Comparison of ENCODE assay signal across 11 cellular contexts in the genomic region with DNA sequence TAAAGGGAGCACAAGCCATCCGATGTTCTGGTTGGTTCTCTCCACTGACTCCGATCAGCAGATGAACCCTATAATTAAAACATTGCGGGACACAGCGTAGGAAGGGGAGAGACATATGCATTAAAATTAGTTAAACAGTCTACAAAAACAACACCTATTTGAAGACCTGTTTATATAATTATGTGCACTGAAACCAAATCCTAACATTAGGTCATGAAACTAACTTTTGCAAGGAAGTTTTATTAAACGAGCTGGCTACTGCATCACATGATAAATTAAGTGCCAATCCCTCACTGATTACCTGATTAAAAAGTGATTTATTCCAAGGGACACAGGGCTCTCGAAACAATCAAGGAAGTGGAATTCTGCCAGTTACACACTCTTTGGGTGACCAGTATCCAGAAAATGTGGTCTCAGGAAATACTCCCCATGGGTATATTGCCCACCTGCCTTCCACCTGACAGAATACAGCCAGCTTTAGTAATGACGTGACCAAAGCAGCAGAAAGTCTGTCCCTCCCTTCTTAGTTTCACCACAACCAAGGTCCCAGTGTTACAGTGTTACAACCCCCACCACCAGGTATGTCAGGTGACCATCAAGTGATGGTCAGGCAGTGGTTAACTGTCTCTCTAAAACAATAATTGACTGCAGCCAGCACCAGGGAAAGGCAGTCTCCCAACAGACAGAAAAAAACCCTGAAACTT.
DNase-seq lines count a peak whose midpoint lies in the region; ATAC-seq and TF ChIP-seq lines count a peak whose summit lies in the region.
"Had no signal": no experiment of that assay in that cellular context is flagged by ENCODE, and none has a peak within 500 bp of the region (broad histone marks: within the 10 kb centered on the region; RNA-seq: fewer than 3 reads in every experiment).

No MANE protein-coding gene starts in this region.

- no peak for TF ChIP-seq CTCF in colonic mucosa (IDR thresholded peaks at IDR 0.05)

- H3K4me3 ChIP-seq in HUES48 (ENCODE audit: low read depth, low read length) (peak overlapping the region; percentile 30), colonic mucosa (no peak overlapping the region)
- H3K4me3 ChIP-seq: stomach had no signal

- H3K36me3 Mint-ChIP-seq in central memory CD8-positive, alpha-beta T cell (ENCODE audit: insufficient read depth) = peaks cover 15% of the 10 kb centered on the region
- no peaks in the 10 kb centered on the region for H3K36me3 Mint-ChIP-seq in natural killer cell treated with Interleukin-12 subunit alpha and Interleukin-12 subunit beta and Interleukin-15 and Interleukin-18, amount 100 ng/mL, for 72 hours

- no peaks in the 10 kb centered on the region for H3K27me3 ChIP-seq in HUES48 (ENCODE audit: control insufficient read depth, insufficient read depth, low read length)
- no peaks in the 10 kb centered on the region for H3K27me3 ChIP-seq in colonic mucosa
- H3K27me3 ChIP-seq: BE2C, stomach had no signal

- no peaks in the 10 kb centered on the region for H3K36me3 ChIP-seq in HUES48 (ENCODE audit: control insufficient read depth, insufficient read depth, low read length)
- peaks cover 4% of the 10 kb centered on the region for H3K36me3 ChIP-seq in colonic mucosa
- H3K36me3 ChIP-seq: BE2C had no signal

- H3K27me3 Mint-ChIP-seq in central memory CD8-positive, alpha-beta T cell = no peaks in the 10 kb centered on the region
- no peaks in the 10 kb centered on the region for H3K27me3 Mint-ChIP-seq in natural killer cell treated with Interleukin-12 subunit alpha and Interleukin-12 subunit beta and Interleukin-15 and Interleukin-18, amount 100 ng/mL, for 72 hours

- peaks cover 54% of the 10 kb centered on the region for H3K4me1 Mint-ChIP-seq in central memory CD8-positive, alpha-beta T cell
- H3K4me1 Mint-ChIP-seq in natural killer cell treated with Interleukin-12 subunit alpha and Interleukin-12 subunit beta and Interleukin-15 and Interleukin-18, amount 100 ng/mL, for 72 hours (ENCODE audit: low read depth in 2 of 2) = peaks cover 42 to 59% of the 10 kb centered on the region in 2 donors

- H3K4me3 Mint-ChIP-seq in central memory CD8-positive, alpha-beta T cell = peak overlapping the region; percentile 13
- peak overlapping the region; percentile 36 for H3K4me3 Mint-ChIP-seq in natural killer cell treated with Interleukin-12 subunit alpha and Interleukin-12 subunit beta and Interleukin-15 and Interleukin-18, amount 100 ng/mL, for 72 hours

- ATAC-seq in central memory CD8-positive, alpha-beta T cell (replicated peaks; ENCODE audit: extremely low read depth, poor library complexity, severe bottlenecking) = no peak
- no peak for ATAC-seq in natural killer cell treated with Interleukin-12 subunit alpha and Interleukin-12 subunit beta and Interleukin-15 and Interleukin-18, amount 100 ng/mL, for 72 hours
- no peak for ATAC-seq in GM21447 (IDR thresholded peaks at IDR 0.05; ENCODE audit: unreplicated experiment)
- ATAC-seq in GM19455 (IDR thresholded peaks at IDR 0.05; ENCODE audit: unreplicated experiment) = no peak
- ATAC-seq in HG03175 (IDR thresholded peaks at IDR 0.05; ENCODE audit: unreplicated experiment) = no peak

- no peaks in the 10 kb centered on the region for H3K9me3 Mint-ChIP-seq in central memory CD8-positive, alpha-beta T cell
- H3K9me3 Mint-ChIP-seq in natural killer cell treated with Interleukin-12 subunit alpha and Interleukin-12 subunit beta and Interleukin-15 and Interleukin-18, amount 100 ng/mL, for 72 hours = no peaks in the 10 kb centered on the region

- no peak overlapping the region for H3K27ac Mint-ChIP-seq in central memory CD8-positive, alpha-beta T cell (ENCODE audit: low read depth)
- peak overlapping the region; percentile 43 to 52 for H3K27ac Mint-ChIP-seq in natural killer cell treated with Interleukin-12 subunit alpha and Interleukin-12 subunit beta and Interleukin-15 and Interleukin-18, amount 100 ng/mL, for 72 hours

- H3K4me1 ChIP-seq in HUES48 (ENCODE audit: control insufficient read depth, insufficient read depth, low read length) = peaks cover 67% of the 10 kb centered on the region
- no peaks in the 10 kb centered on the region for H3K4me1 ChIP-seq in colonic mucosa

- intact Hi-C loops in colonic mucosa (cut with DNase I) = no loop called here

- H3K9me3 ChIP-seq in HUES48 (ENCODE audit: control insufficient read depth, insufficient read depth, low read length) (no peaks in the 10 kb centered on the region), colonic mucosa (no peaks in the 10 kb centered on the region)
- H3K9me3 ChIP-seq: BE2C, stomach had no signal

- DNase-seq in ELF-1 (ENCODE audit: low read depth, low spot score) = peak; percentile 18
- no peak for DNase-seq in central memory CD8-positive, alpha-beta T cell (ENCODE audit: low spot score in 2 of 2)
- DNase-seq in natural killer cell treated with Interleukin-12 subunit alpha and Interleukin-12 subunit beta and Interleukin-15 and Interleukin-18, amount 100 ng/mL, for 72 hours (ENCODE audit: low spot score) = no peak
- no peak for DNase-seq in colonic mucosa
- DNase-seq: BE2C, NCI-H2081 treated with DMSO at 0.1 percent for 48 hours, stomach had no signal

- H3K27ac ChIP-seq in HUES48 (ENCODE audit: low read depth, low read length) = peak overlapping the region; percentile 90
- no peak overlapping the region for H3K27ac ChIP-seq in colonic mucosa
- H3K27ac ChIP-seq: stomach had no signal

- peak overlapping the region; percentile 74 for H3K9ac ChIP-seq in HUES48 (ENCODE audit: low read depth, low read length)
- H3K9ac ChIP-seq in colonic mucosa (ENCODE audit: low read depth in 2 of 2, low read length in 2 of 2) = no peak overlapping the region
